In the genomic region with DNA sequence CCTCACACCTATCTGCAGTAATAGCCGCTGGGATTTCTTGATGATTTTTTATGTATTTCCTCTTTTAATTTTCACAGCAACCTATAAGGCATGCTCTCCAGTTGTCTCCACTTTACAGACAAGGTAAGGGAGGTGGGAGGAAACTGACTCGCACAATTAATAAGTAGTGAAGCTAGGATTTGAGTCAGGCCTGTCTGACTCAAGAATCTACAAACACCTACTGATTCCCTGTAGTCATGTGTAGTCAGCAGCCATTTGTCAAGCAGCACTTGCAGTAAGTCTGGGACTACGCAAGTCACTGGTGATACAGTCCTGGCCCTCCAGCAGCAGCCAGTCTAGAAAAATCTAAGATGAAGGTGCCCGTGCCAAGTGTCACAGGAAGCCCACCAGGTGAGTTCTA, we compare ENCODE assay signal across 13 cellular contexts.
DNase-seq lines count a peak whose midpoint lies in the region; ATAC-seq, FAIRE-seq and TF ChIP-seq lines count a peak whose summit lies in the region.
"Had no signal": no experiment of that assay in that cellular context is flagged by ENCODE, and none has a peak within 500 bp of the region (broad histone marks: within the 10 kb centered on the region; RNA-seq: fewer than 3 reads in every experiment).

No MANE protein-coding gene starts in this region.

- peak; percentile 39 for DNase-seq in stimulated activated CD4-positive, alpha-beta T cell treated with anti-CD3 and anti-CD28 coated beads, Interleukin-1b, Interleukin-23, amount 100 ng/mL, for 48 hours
- DNase-seq in stimulated activated CD4-positive, alpha-beta T cell treated with anti-CD3 and anti-CD28 coated beads, Interleukin-4, amount 100 ng/mL, for 4 hours, result no peak
- DNase-seq in PC-3, result peak; percentile 32
- DNase-seq in epithelial cell of prostate (ENCODE audit: low read depth, low spot score), result peak; percentile 31
- DNase-seq in stimulated activated naive CD8-positive, alpha-beta T cell treated with anti-CD3 and anti-CD28 coated beads, Interleukin-15, Interleukin-2, amounts not matched to agents 100 U/mL and 50 U/mL, for 24 hours, result no peak
- DNase-seq in small intestine, result no peak
- DNase-seq in SIG-M5 (lab: John Stamatoyannopoulos, UW), result no peak
- DNase-seq: activated CD8-positive, alpha-beta memory T cell treated with anti-CD3 and anti-CD28 coated beads, Interleukin-2, amount 10 ng/mL, durations not matched to agents 7 days and 5 days; cortex of kidney had no signal

- H3K27ac ChIP-seq in PC-3 (ENCODE audit: low read length) (no peak overlapping the region), epithelial cell of prostate (peak overlapping the region; percentile 25), small intestine (ENCODE audit: low read depth in 1 of 2, low read length in 1 of 2) (no peak overlapping the region)
- H3K27ac ChIP-seq: ovary, WERI-Rb-1 had no signal

- H2AFZ ChIP-seq in PC-3 (ENCODE audit: low read length), result no peak overlapping the region

- POLR2A ChIA-PET in PC-3 (lab: Charles Lee; ENCODE audit: unreplicated experiment), result no interaction called here

- no peak overlapping the region for H3K9ac ChIP-seq in PC-3 (ENCODE audit: low read length)

- no peaks in the 10 kb centered on the region for H3K79me2 ChIP-seq in PC-3 (ENCODE audit: low read length)

- FAIRE-seq in small intestine (lab: Jason Lieb, UNC), result no peak

- no peak for TF ChIP-seq CTCF in PC-3 (conservative IDR thresholded peaks at IDR 0.05; ENCODE audit: low read depth, low read length)

- H3K9me3 ChIP-seq in PC-3 (ENCODE audit: low read length) (no peaks in the 10 kb centered on the region), small intestine (ENCODE audit: control insufficient read depth, low read depth) (no peaks in the 10 kb centered on the region)
- H3K9me3 ChIP-seq: BE2C, ovary had no signal

- ATAC-seq in PC-3, result peak; percentile 76
- peak; percentile 82 for ATAC-seq in stimulated activated naive CD8-positive, alpha-beta T cell treated with anti-CD3 and anti-CD28 coated beads, Interleukin-15, Interleukin-2, amounts not matched to agents 100 U/mL and 50 U/mL, for 24 hours
- ATAC-seq in HG03342 (IDR thresholded peaks at IDR 0.05; ENCODE audit: unreplicated experiment), result no peak
- ATAC-seq: activated CD8-positive, alpha-beta memory T cell treated with anti-CD3 and anti-CD28 coated beads, Interleukin-2, amount 10 ng/mL, durations not matched to agents 7 days and 5 days had no signal

- intact Hi-C loops in PC-3 (cut with micrococcal nuclease), result no loop called here

- H3K4me3 ChIP-seq in PC-3 (ENCODE audit: low read length) (no peak overlapping the region), small intestine (ENCODE audit: low read depth in 1 of 2, low read length in 2 of 2) (no peak overlapping the region)
- H3K4me3 ChIP-seq: ovary had no signal

- BruUV-seq in PC-3 (replicated peaks; lab: Mats Ljungman, UMichigan), result no TSS peak

- no peaks in the 10 kb centered on the region for H3K9me2 ChIP-seq in PC-3 (replicated peaks; ENCODE audit: low read length)

- no peak overlapping the region for H3K4me2 ChIP-seq in PC-3 (ENCODE audit: low read length)

- 82 to 90% (median 82%) methylated on average over 4 of the region's 4 CpGs for WGBS in small intestine, 3 donors

- no peaks in the 10 kb centered on the region for H4K20me1 ChIP-seq in PC-3 (ENCODE audit: low read length)

- peaks cover 2% of the 10 kb centered on the region for H3K4me1 ChIP-seq in PC-3 (ENCODE audit: insufficient read depth, low read length)
- H3K4me1 ChIP-seq in small intestine (ENCODE audit: control insufficient read depth in 2 of 2, insufficient read depth in 1 of 2, low read depth in 1 of 2, low read length in 1 of 2), result no peaks in the 10 kb centered on the region

- H3K36me3 ChIP-seq in PC-3 (ENCODE audit: low read depth, low read length) (no peaks in the 10 kb centered on the region), small intestine (ENCODE audit: control insufficient read depth in 2 of 2, insufficient read depth in 2 of 2, low read length in 2 of 2) (no peaks in the 10 kb centered on the region)
- H3K36me3 ChIP-seq: BE2C, ovary, WERI-Rb-1 had no signal

- CTCF ChIA-PET in PC-3 (lab: Charles Lee), result interaction anchor here (1.3 to 2.8 kb wide), 4 partner anchors 15 to 474 kb away, joined by 6 to 29 read pairs (median 10); no protein-coding TSS in a partner anchor

- H3F3A ChIP-seq in PC-3 (ENCODE audit: low read length, unreplicated experiment), result no peaks in the 10 kb centered on the region

- H3K27me3 ChIP-seq in PC-3 (ENCODE audit: low read length) (no peaks in the 10 kb centered on the region), small intestine (ENCODE audit: control insufficient read depth in 2 of 2, insufficient read depth in 2 of 2, low read length in 2 of 2) (no peaks in the 10 kb centered on the region)
- H3K27me3 ChIP-seq: BE2C, ovary had no signal

Comparison
In these comparisons a context has a peak if more than half of its experiments do, and no peak if none do; other contexts are left out.
1. DNase-seq: peak in stimulated activated CD4-positive, alpha-beta T cell treated with anti-CD3 and anti-CD28 coated beads, Interleukin-1b, Interleukin-23, amount 100 ng/mL, for 48 hours (single experiment), PC-3 (single experiment) and epithelial cell of prostate (single experiment); none in stimulated activated CD4-positive, alpha-beta T cell treated with anti-CD3 and anti-CD28 coated beads, Interleukin-4, amount 100 ng/mL, for 4 hours (0 of 2), stimulated activated naive CD8-positive, alpha-beta T cell treated with anti-CD3 and anti-CD28 coated beads, Interleukin-15, Interleukin-2, amounts not matched to agents 100 U/mL and 50 U/mL, for 24 hours (single experiment), small intestine (single experiment) and SIG-M5 (single experiment).